Comparison of ENCODE assay signal across 8 cellular contexts in genomic region chr15:97909291-97909891, GRCh38. TPM values are rescaled to one million over a fixed set of nuclear protein-coding genes. Genes with fewer than 3 reads are reported as not detected.
DNase-seq lines count a peak whose midpoint lies in the region; ATAC-seq and TF ChIP-seq lines count a peak whose summit lies in the region.

No MANE protein-coding gene starts in this region.

- H2BK20ac ChIP-seq in IMR-90 (ENCODE audit: low read depth, low read length), result no peak overlapping the region

- H3K4ac ChIP-seq in IMR-90 (ENCODE audit: low read depth, low read length), result no peak overlapping the region

- ATAC-seq in GM21529 (IDR thresholded peaks at IDR 0.05; ENCODE audit: unreplicated experiment) (peak; percentile 93), IMR-90 (ENCODE audit: low read depth) (peak; percentile 100), SK-N-SH treated with all-trans-retinoic acid at 6 μM for 48 hours (peak; percentile 99)

- dilution Hi-C loops in IMR-90 (cut with HindIII; ENCODE audit: low sequenced_read_pairs, unreplicated experiment), result no loop called here

- no TSS peak for BruUV-seq in IMR-90 (replicated peaks; lab: Mats Ljungman, UMichigan)

- TF ChIP-seq RAD21 in IMR-90 (IDR thresholded peaks at IDR 0.05; ENCODE audit: low read length), result peak; percentile 89

- CTCF ChIA-PET in IMR-90 (lab: Yijun Ruan, JAX), result interaction anchor here (0.6 to 1.3 kb wide), 5 partner anchors 172 to 388 kb away, joined by 3 to 9 read pairs (median 3); no protein-coding TSS in a partner anchor

- H3K56ac ChIP-seq in IMR-90 (ENCODE audit: extremely low read depth, insufficient read depth, low read length), result no peak overlapping the region

- no peaks in the 10 kb centered on the region for H3K36me3 ChIP-seq in IMR-90 (ENCODE audit: control insufficient read depth, insufficient read depth, low read length)
- H3K36me3 ChIP-seq in right atrium auricular region, result no peaks in the 10 kb centered on the region
- no peaks in the 10 kb centered on the region for H3K36me3 ChIP-seq in sigmoid colon

- in situ Hi-C loops in IMR-90 (cut with MboI; ENCODE audit: low sequenced_read_pairs), result loop anchor here (5.0 to 10.0 kb wide), 3 partner anchors 173 to 515 kb away; no protein-coding TSS in a partner anchor

- no peaks in the 10 kb centered on the region for H3K9me1 ChIP-seq in IMR-90 (ENCODE audit: insufficient read depth, low read length)

- H4K5ac ChIP-seq in IMR-90 (ENCODE audit: low read depth, low read length), result no peak overlapping the region

- H3K27ac ChIP-seq in IMR-90 (ENCODE audit: insufficient read depth, low read length) (no peak overlapping the region), right atrium auricular region (no peak overlapping the region), sigmoid colon (no peak overlapping the region)

- H4K91ac ChIP-seq in IMR-90 (ENCODE audit: insufficient read depth, low read depth, low read length), result no peak overlapping the region

- H3K18ac ChIP-seq in IMR-90 (ENCODE audit: low read depth, low read length), result no peak overlapping the region

- no peak overlapping the region for H3K23ac ChIP-seq in IMR-90 (ENCODE audit: low read depth, low read length)

- H2AK5ac ChIP-seq in IMR-90 (ENCODE audit: low read depth, low read length), result no peak overlapping the region

- no peaks in the 10 kb centered on the region for H3K79me1 ChIP-seq in IMR-90 (ENCODE audit: low read depth in 1 of 2, low read length in 2 of 2)

- no peak overlapping the region for H2BK5ac ChIP-seq in IMR-90 (ENCODE audit: low read depth, low read length, poor library complexity, severe bottlenecking)

- H3K27me3 ChIP-seq in IMR-90 (ENCODE audit: control insufficient read depth, insufficient read depth, low read length) (no peaks in the 10 kb centered on the region), right atrium auricular region (no peaks in the 10 kb centered on the region), sigmoid colon (no peaks in the 10 kb centered on the region)

- H3K4me3 ChIP-seq in IMR-90 (ENCODE audit: insufficient read depth, low read depth, low read length) (no peak overlapping the region), right atrium auricular region (no peak overlapping the region), sigmoid colon (no peak overlapping the region)

- H2AK9ac ChIP-seq in IMR-90 (replicated peaks; ENCODE audit: low read depth, low read length, poor library complexity), result peak overlapping the region; percentile 85

- no peak overlapping the region for H3K14ac ChIP-seq in IMR-90 (replicated peaks; ENCODE audit: low read depth, low read length)

- TF ChIP-seq CTCF in IMR-90 (conservative IDR thresholded peaks at IDR 0.05; ENCODE audit: low read depth, low read length) (peak; percentile 88), right atrium auricular region (IDR thresholded peaks at IDR 0.05) (peak; percentile 93), sigmoid colon (IDR thresholded peaks at IDR 0.05) (peak; percentile 80 to 91 (median 90))

- H4K8ac ChIP-seq in IMR-90 (ENCODE audit: low read depth in 2 of 2, low read length in 2 of 2), result no peak overlapping the region

- TF ChIP-seq EP300 in sigmoid colon (IDR thresholded peaks at IDR 0.05), result no peak

- no peak for TF ChIP-seq POLR2A in IMR-90 (IDR thresholded peaks at IDR 0.05; ENCODE audit: low read depth, low read length)
- TF ChIP-seq POLR2A in sigmoid colon (IDR thresholded peaks at IDR 0.05), result no peak

- H2AFZ ChIP-seq in IMR-90 (replicated peaks; ENCODE audit: low read length, poor library complexity), result no peak overlapping the region

- POLR2A ChIA-PET in IMR-90 (lab: Charles Lee; ENCODE audit: unreplicated experiment), result no interaction called here

- no peak overlapping the region for H2BK15ac ChIP-seq in IMR-90 (ENCODE audit: low read depth, low read length)

- H3K9me3 ChIP-seq in IMR-90 (ENCODE audit: control insufficient read depth, insufficient read depth, low read length) (no peaks in the 10 kb centered on the region), right atrium auricular region (no peaks in the 10 kb centered on the region), sigmoid colon (no peaks in the 10 kb centered on the region)

- no peak overlapping the region for H3K4me2 ChIP-seq in IMR-90 (ENCODE audit: low read depth, low read length)

- no peak overlapping the region for H2BK120ac ChIP-seq in IMR-90 (ENCODE audit: low read depth, low read length)

- intact Hi-C loops in IMR-90 (cut with micrococcal nuclease), result loop anchor here (1.0 to 2.0 kb wide), 4 partner anchors 176 to 519 kb away; no protein-coding TSS in a partner anchor
- intact Hi-C loops in sigmoid colon (cut with DNase I), result loop anchor here (1.0 to 10.0 kb wide), 5 partner anchors 53 to 515 kb away; partner anchors contain the start of gene ARRDC4

- H4K20me1 ChIP-seq in IMR-90 (ENCODE audit: insufficient read depth, low read length), result no peaks in the 10 kb centered on the region

- H3K4me1 ChIP-seq in IMR-90 (ENCODE audit: control insufficient read depth, insufficient read depth, low read length), result no peaks in the 10 kb centered on the region
- H3K4me1 ChIP-seq in right atrium auricular region, result peaks cover 0 to 2% of the 10 kb centered on the region in 2 donors
- H3K4me1 ChIP-seq in sigmoid colon, result peaks cover 0 to 5% (median 4%) of the 10 kb centered on the region in 4 donors

- no peak overlapping the region for H3K9ac ChIP-seq in IMR-90 (ENCODE audit: low read depth, low read length)

- WGBS in IMR-90 (ENCODE audit: extremely low coverage in 2 of 2, insufficient read length in 1 of 2), 2 experiments, result no CpG with 5 or more reads among the region's 3 CpGs
- WGBS in sigmoid colon, 2 donors, result 1 to 4% methylated on average over 3 of the region's 3 CpGs

- DNase-seq in GM04503 (ENCODE audit: low read depth) (peak; percentile 9), IMR-90 (peak; percentile 50), amniotic epithelial cell (ENCODE audit: low read depth) (peak; percentile 39), right atrium auricular region (ENCODE audit: low spot score) (peak; percentile 78), sigmoid colon (peak; percentile 79), NCI-H128 (lab: John Stamatoyannopoulos, UW; ENCODE audit: unreplicated experiment) (no peak)

TF ChIP-seq in IMR-90, 13 proteins besides CTCF, POLR2A, EP300 and RAD21:
- peak; percentile 89 for TF ChIP-seq SMC3 (IDR thresholded peaks at IDR 0.05; ENCODE audit: low read depth, low read length)
- TF ChIP-seq MXI1 (IDR thresholded peaks at IDR 0.05; ENCODE audit: borderline replicate concordance, low read depth, low read length), result no peak

TF ChIP-seq in SK-N-SH treated with all-trans-retinoic acid at 6 μM for 48 hours, 23 proteins besides CTCF, POLR2A, EP300 and RAD21 (continues in another document):
- TF ChIP-seq CSRNP3 (CRISPR knock-in tag; IDR thresholded peaks at IDR 0.05) (no peak), CREB5 (CRISPR knock-in tag; IDR thresholded peaks at IDR 0.05; ENCODE audit: low read depth) (no peak), ZFP30 (CRISPR knock-in tag; IDR thresholded peaks at IDR 0.05) (no peak), TSHZ2 (CRISPR knock-in tag; IDR thresholded peaks at IDR 0.05) (no peak)

RNA-seq across cellular contexts. Expression of gene ARRDC4, which starts 51.1 kb away (rescaled TPM):
- total RNA-seq in IMR-90 (2012; rRNA removed) (9.1 and 10.6 TPM in 2 replicates), right atrium auricular region (10 to 100 TPM; 17.2 to 34.9 TPM), sigmoid colon (100 to 1,000 TPM; 116 to 205 (median 170) TPM)
- polyA plus RNA-seq in IMR-90 (2012; rRNA removed) (4.0 and 5.3 TPM in 2 replicates), sigmoid colon (100 to 1,000 TPM in 1 of 3 donors, 10 to 100 TPM in 2; 26.4 to 143 (median 58.3) TPM)
- polyA plus RNA-seq in IMR-90 (2012; cell fraction: cytosol; rRNA removed), result 2.3 and 2.8 TPM in 2 replicates
- 2.0 and 6.0 TPM in 2 replicates for polyA plus RNA-seq in IMR-90 (2012; cell fraction: nucleus; rRNA removed; ENCODE audit: low replicate concordance)
